Comparison of ENCODE assay signal across 10 cellular contexts in genomic region chr11:32448232-32448631, GRCh38. TPM values are rescaled to one million over a fixed set of nuclear protein-coding genes. Genes with fewer than 3 reads are reported as not detected.
A peak's percentile ranks its signal among the peaks of the same experiment; 100 is the strongest.
DNase-seq lines count a peak whose midpoint lies in the region; ATAC-seq lines count a peak whose summit lies in the region.
"Had no signal": no experiment of that assay in that cellular context is flagged by ENCODE, and none has a peak within 500 bp of the region (broad histone marks: within the 10 kb centered on the region; RNA-seq: fewer than 3 reads in every experiment).

No MANE protein-coding gene starts in this region.

- DNase-seq in G401 (ENCODE audit: low spot score): peak; percentile 2
- DNase-seq in SK-N-DZ (ENCODE audit: low spot score): peak; percentile 20
- DNase-seq in kidney glomerular epithelial cell (lab: John Stamatoyannopoulos, UW): peak; percentile 15
- no peak for DNase-seq in effector CD8-positive, alpha-beta T cell (lab: John Stamatoyannopoulos, UW)
- DNase-seq in 8988T: no peak
- DNase-seq in NCI-H2196 treated with DMSO at 0.1 percent for 48 hours (lab: John Stamatoyannopoulos, UW; ENCODE audit: unreplicated experiment): no peak
- DNase-seq: activated CD4-positive, alpha-beta T cell treated with anti-CD3 and anti-CD28 coated beads for 48 hours; NCI-H1417 treated with DMSO at 0.1 percent for 48 hours had no signal

- in situ Hi-C loops in G401 (cut with HindIII; ENCODE audit: low sequenced_read_pairs): no loop called here

- ATAC-seq in HG03442 (IDR thresholded peaks at IDR 0.05; ENCODE audit: unreplicated experiment) (peak; percentile 65), HG03139 (IDR thresholded peaks at IDR 0.05; ENCODE audit: unreplicated experiment) (no peak)

RNA-seq across cellular contexts. Expression of gene WT1, which starts 12.9 kb away (rescaled TPM):
- not detected in 2 replicates for total RNA-seq in G401 (2014; rRNA removed; shearing (Covaris generic))
- not detected in 2 replicates for polyA plus RNA-seq in SK-N-DZ (2014; cell fraction: cytosol; rRNA removed)
- not detected in 2 replicates for polyA plus RNA-seq in SK-N-DZ (2014; cell fraction: nucleus; rRNA removed)

Comparison
In these comparisons a context has a peak if more than half of its experiments do, and no peak if none do; other contexts are left out.
1. DNase-seq: peak in G401 (single experiment), SK-N-DZ (single experiment) and kidney glomerular epithelial cell (single experiment); none in effector CD8-positive, alpha-beta T cell (single experiment), 8988T (single experiment) and NCI-H2196 treated with DMSO at 0.1 percent for 48 hours (single experiment).